8 cellular contexts compared by ENCODE assay signal in the genomic region with DNA sequence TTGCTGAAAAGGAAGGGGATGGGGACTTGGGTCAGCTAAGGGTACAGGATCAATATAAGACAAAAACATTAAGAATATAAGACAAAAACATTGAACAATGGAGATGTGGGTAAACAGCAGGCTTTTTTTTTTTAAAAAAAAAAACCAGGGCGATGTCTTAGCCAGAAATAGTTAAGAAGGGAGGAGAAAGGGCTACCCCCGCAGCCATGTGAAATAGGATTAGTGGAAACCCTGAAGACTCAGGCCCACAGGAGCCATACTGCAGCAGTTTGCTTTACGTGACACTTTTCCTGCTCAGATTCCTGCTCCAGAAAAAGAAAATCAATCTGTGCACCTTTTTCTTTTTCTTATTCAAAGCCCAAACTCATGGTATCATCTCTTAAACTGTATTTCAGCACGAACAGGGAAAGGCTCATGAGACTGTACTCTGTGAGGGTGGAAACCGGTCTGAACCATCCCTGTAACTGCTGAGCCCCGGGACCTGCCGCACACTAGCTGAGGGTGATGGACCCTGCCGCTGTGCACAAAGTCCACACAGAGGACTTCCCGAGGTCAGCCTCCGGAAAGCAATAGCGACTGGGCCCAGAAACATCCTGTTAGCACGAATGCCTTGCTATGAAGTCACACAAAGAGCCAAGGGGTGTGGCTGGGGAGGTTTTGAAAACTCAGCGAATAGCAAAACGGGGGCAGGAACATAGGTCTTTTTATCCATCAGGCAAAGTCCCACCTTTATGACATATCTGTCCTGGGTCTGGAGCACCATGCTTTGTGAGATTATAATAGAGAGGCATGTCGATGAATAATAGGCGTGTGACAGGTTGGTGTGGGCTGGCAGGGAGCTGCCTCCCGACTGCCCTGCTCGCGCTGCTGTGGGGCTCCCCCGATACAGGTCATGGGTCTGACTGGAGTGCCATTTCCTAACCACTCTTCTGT. TPM values are rescaled to one million over a fixed set of nuclear protein-coding genes. Genes with fewer than 3 reads are reported as not detected.
DNase-seq lines count a peak whose midpoint lies in the region; ATAC-seq and TF ChIP-seq lines count a peak whose summit lies in the region.

No MANE protein-coding gene starts in this region.

- H3K9me2 ChIP-seq in HCT116 (ENCODE audit: insufficient read depth), result no peaks in the 10 kb centered on the region

- ATAC-seq in HCT116 (no peak), mucosa of descending colon (peak; percentile 61), GM21367 (IDR thresholded peaks at IDR 0.05; ENCODE audit: unreplicated experiment) (no peak)

- TF ChIP-seq POLR2A in HCT116 (IDR thresholded peaks at IDR 0.05; ENCODE audit: borderline replicate concordance, extremely low read depth, insufficient read depth, insufficient read length) (no peak), tibial nerve (IDR thresholded peaks at IDR 0.05) (no peak)

- no peaks in the 10 kb centered on the region for H4K20me1 ChIP-seq in HCT116 (ENCODE audit: insufficient read depth)

- no peak for TF ChIP-seq RAD21 in HCT116 (IDR thresholded peaks at IDR 0.05; ENCODE audit: low read depth)

- H3K27me3 ChIP-seq in HCT116 (ENCODE audit: insufficient read depth, low read length) (no peaks in the 10 kb centered on the region), WERI-Rb-1 (ENCODE audit: insufficient read depth, low read depth, severe bottlenecking) (no peaks in the 10 kb centered on the region), tibial nerve (no peaks in the 10 kb centered on the region)

- TF ChIP-seq CTCF in AG09309 (IDR thresholded peaks at IDR 0.05; ENCODE audit: control insufficient read depth, insufficient read depth, low read depth, low read length, missing control alignments) (no peak), HCT116 (IDR thresholded peaks at IDR 0.05 in 2 of 3, conservative IDR thresholded peaks at IDR 0.05 in 1 of 3; ENCODE audit: borderline replicate concordance in 1 of 3, insufficient read depth in 1 of 3, low read depth in 2 of 3, low read length in 2 of 3) (no peak), WERI-Rb-1 (IDR thresholded peaks at IDR 0.05; ENCODE audit: low read depth, low read length) (no peak), mucosa of descending colon (IDR thresholded peaks at IDR 0.05) (no peak), tibial nerve (IDR thresholded peaks at IDR 0.05) (no peak)

- H3K4me2 ChIP-seq in HCT116 (ENCODE audit: low read length), result peak overlapping the region; percentile 65

- H3K79me2 ChIP-seq in HCT116 (ENCODE audit: insufficient read depth, low read length), result no peaks in the 10 kb centered on the region

- no peak overlapping the region for H3K9ac ChIP-seq in HCT116 (ENCODE audit: low read length)

- intact Hi-C loops in HCT116 (cut with micrococcal nuclease) (loop anchor here (10.0 kb wide), 1 partner anchor 65 kb away; no protein-coding TSS in a partner anchor), mucosa of descending colon (cut with DNase I, micrococcal nuclease) (no loop called here)

- DNase-seq in AG09309 (ENCODE audit: low read depth) (no peak), HCT116 (ENCODE audit: low read depth, low spot score) (no peak), WERI-Rb-1 (peak; percentile 63), ecto neural progenitor cell (ENCODE audit: low spot score) (peak; percentile 75), mucosa of descending colon (peak in 1 of 3 donors; percentile 44), tibial nerve (ENCODE audit: low spot score in 2 of 2) (no peak), iPS-NIHi7 (ENCODE audit: extremely low spot score) (no peak)

- no peak overlapping the region for H2AFZ ChIP-seq in HCT116 (ENCODE audit: low read depth, low read length, poor library complexity, severe bottlenecking)

- CTCF ChIA-PET in HCT116 (lab: Charles Lee), result no interaction called here

- H3K27ac ChIP-seq in HCT116 (ENCODE audit: low read depth, low read length) (no peak overlapping the region), WERI-Rb-1 (peak overlapping the region; percentile 96), tibial nerve (peak overlapping the region in 1 of 4 donors; percentile 9)

- H3K4me1 ChIP-seq in HCT116 (ENCODE audit: control insufficient read depth in 1 of 2, insufficient read depth in 2 of 2, low read length in 2 of 2) (peaks cover 8 to 11% of the 10 kb centered on the region in 2 experiments), mucosa of descending colon (ENCODE audit: low read depth) (peaks cover 15% of the 10 kb centered on the region), tibial nerve (peaks cover 0 to 18% (median 11%) of the 10 kb centered on the region in 4 donors)

- no peaks in the 10 kb centered on the region for H3K9me3 ChIP-seq in HCT116 (ENCODE audit: control insufficient read depth in 1 of 2, insufficient read depth in 1 of 2, low read depth in 1 of 2, low read length in 2 of 2)
- no peaks in the 10 kb centered on the region for H3K9me3 ChIP-seq in WERI-Rb-1 (ENCODE audit: severe bottlenecking)
- H3K9me3 ChIP-seq in mucosa of descending colon, result no peaks in the 10 kb centered on the region
- no peaks in the 10 kb centered on the region for H3K9me3 ChIP-seq in tibial nerve

- RAD21 ChIA-PET in HCT116 (lab: Charles Lee; ENCODE audit: low non-redundant PET in 1 of 2, low total read pairs in 2 of 2, uncharacterized antibody in 2 of 2, unreplicated experiment in 2 of 2), result no interaction called here

- 32 to 39% methylated on average over 20 of the region's 20 CpGs for WGBS in tibial nerve, 2 donors

- POLR2A ChIA-PET in HCT116 (lab: Charles Lee), result no interaction called here

- TF ChIP-seq EP300 in tibial nerve (IDR thresholded peaks at IDR 0.05), result no peak

- H3K4me3 ChIP-seq in AG09309 (ENCODE audit: control insufficient read depth, low read depth, low read length) (peak overlapping the region; percentile 41), HCT116 (replicated peaks in 1 of 2; ENCODE audit: low read depth in 1 of 2, low read length in 2 of 2) (peak overlapping the region; percentile 11 to 32; a peak in 2 of 4 replicates), WERI-Rb-1 (ENCODE audit: low read depth, low read length) (peak overlapping the region; percentile 48), mucosa of descending colon (no peak overlapping the region), tibial nerve (peak overlapping the region; percentile 35 to 55 (median 42))

- no TSS peak for BruUV-seq in HCT116 (replicated peaks; lab: Mats Ljungman, UMichigan)

- H3K36me3 ChIP-seq in HCT116 (ENCODE audit: control insufficient read depth in 1 of 2, insufficient read depth in 2 of 2, low read length in 2 of 2), result no peaks in the 10 kb centered on the region
- H3K36me3 ChIP-seq in WERI-Rb-1, result no peaks in the 10 kb centered on the region
- H3K36me3 ChIP-seq in mucosa of descending colon (ENCODE audit: low read depth), result no peaks in the 10 kb centered on the region
- no peaks in the 10 kb centered on the region for H3K36me3 ChIP-seq in tibial nerve

TF ChIP-seq in HCT116, 20 proteins besides CTCF, POLR2A, EP300 and RAD21:
- TF ChIP-seq ZFX (IDR thresholded peaks at IDR 0.05) (no peak), CEBPB (IDR thresholded peaks at IDR 0.05; ENCODE audit: low read depth) (no peak), CBX3 (IDR thresholded peaks at IDR 0.05; ENCODE audit: low read depth) (no peak), ZNF274 (IDR thresholded peaks at IDR 0.05; ENCODE audit: low read depth, low read length) (no peak), FOSL1 (IDR thresholded peaks at IDR 0.05; ENCODE audit: low read depth) (no peak), SRF (IDR thresholded peaks at IDR 0.05; ENCODE audit: low read depth) (no peak), POLR2AphosphoS5 (IDR thresholded peaks at IDR 0.05; ENCODE audit: low read depth, low read length) (no peak), YY1 (IDR thresholded peaks at IDR 0.05; ENCODE audit: extremely low read depth, insufficient replicate concordance, low read depth, low read length) (no peak), JUND (IDR thresholded peaks at IDR 0.05) (no peak), EZH2phosphoT487 (IDR thresholded peaks at IDR 0.05; ENCODE audit: borderline replicate concordance) (no peak)
- TF ChIP-seq, protein P1, sequence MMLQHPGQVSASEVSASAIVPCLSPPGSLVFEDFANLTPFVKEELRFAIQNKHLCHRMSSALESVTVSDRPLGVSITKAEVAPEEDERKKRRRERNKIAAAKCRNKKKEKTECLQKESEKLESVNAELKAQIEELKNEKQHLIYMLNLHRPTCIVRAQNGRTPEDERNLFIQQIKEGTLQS (IDR thresholded peaks at IDR 0.05), result no peak
- TF ChIP-seq, protein P2, sequence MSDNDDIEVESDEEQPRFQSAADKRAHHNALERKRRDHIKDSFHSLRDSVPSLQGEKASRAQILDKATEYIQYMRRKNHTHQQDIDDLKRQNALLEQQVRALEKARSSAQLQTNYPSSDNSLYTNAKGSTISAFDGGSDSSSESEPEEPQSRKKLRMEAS (IDR thresholded peaks at IDR 0.05), result no peak
- TF ChIP-seq, protein P3, sequence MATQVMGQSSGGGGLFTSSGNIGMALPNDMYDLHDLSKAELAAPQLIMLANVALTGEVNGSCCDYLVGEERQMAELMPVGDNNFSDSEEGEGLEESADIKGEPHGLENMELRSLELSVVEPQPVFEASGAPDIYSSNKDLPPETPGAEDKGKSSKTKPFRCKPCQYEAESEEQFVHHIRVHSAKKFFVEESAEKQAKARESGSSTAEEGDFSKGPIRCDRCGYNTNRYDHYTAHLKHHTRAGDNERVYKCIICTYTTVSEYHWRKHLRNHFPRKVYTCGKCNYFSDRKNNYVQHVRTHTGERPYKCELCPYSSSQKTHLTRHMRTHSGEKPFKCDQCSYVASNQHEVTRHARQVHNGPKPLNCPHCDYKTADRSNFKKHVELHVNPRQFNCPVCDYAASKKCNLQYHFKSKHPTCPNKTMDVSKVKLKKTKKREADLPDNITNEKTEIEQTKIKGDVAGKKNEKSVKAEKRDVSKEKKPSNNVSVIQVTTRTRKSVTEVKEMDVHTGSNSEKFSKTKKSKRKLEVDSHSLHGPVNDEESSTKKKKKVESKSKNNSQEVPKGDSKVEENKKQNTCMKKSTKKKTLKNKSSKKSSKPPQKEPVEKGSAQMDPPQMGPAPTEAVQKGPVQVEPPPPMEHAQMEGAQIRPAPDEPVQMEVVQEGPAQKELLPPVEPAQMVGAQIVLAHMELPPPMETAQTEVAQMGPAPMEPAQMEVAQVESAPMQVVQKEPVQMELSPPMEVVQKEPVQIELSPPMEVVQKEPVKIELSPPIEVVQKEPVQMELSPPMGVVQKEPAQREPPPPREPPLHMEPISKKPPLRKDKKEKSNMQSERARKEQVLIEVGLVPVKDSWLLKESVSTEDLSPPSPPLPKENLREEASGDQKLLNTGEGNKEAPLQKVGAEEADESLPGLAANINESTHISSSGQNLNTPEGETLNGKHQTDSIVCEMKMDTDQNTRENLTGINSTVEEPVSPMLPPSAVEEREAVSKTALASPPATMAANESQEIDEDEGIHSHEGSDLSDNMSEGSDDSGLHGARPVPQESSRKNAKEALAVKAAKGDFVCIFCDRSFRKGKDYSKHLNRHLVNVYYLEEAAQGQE (IDR thresholded peaks at IDR 0.05; ENCODE audit: low read depth), result no peak
TF ChIP-seq in HCT116: peak in this region for 0.

RNA-seq across cellular contexts. Expression of a gene that starts 33.2 kb away (rescaled TPM):
- 5.4 TPM for total RNA-seq in HCT116 (2021; ENCODE audit: unreplicated experiment)
- polyA plus RNA-seq in HCT116 (2012), result 2.6 and 2.8 TPM in 2 replicates
- total RNA-seq in mucosa of descending colon, result 1 to 10 TPM in 2 of 3 donors, under 1 TPM in 1; 0.72 to 2.1 (median 1.3) TPM
- total RNA-seq in tibial nerve, result 1 to 10 TPM in 2 of 4 donors, under 1 TPM in 2; 0.78 to 1.5 (median 1.0) TPM

Comparison
In these comparisons a context has a peak if more than half of its experiments do, and no peak if none do; other contexts are left out.
1. DNase-seq: peak in WERI-Rb-1 (single experiment) and ecto neural progenitor cell (single experiment); none in AG09309 (single experiment), HCT116 (single experiment), tibial nerve (0 of 2) and iPS-NIHi7 (single experiment).